Comparison of ENCODE assay signal across 18 cellular contexts in the genomic region with DNA sequence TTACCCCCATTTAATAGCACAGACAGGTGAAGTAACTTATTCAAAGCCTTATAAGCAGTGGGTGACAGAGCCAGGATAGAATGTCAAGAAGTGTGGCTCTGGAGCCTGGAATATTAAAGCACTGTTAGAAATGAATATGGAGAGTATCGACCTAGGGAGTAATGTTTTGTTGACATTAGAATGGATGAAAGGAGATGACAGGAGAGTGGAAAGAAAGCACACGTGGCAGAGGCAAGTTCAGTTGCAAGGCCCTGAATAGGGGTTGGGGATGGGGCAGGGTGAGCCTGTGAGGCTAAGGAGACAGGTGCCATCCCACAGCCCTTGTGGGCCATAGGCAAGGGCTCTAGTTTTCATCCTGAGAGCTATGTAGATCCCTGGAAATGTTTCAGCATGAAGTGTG.
"Had no signal": no experiment of that assay in that cellular context is flagged by ENCODE, and none has a peak within 500 bp of the region (broad histone marks: within the 10 kb centered on the region; RNA-seq: fewer than 3 reads in every experiment).

No MANE protein-coding gene starts in this region.

- H3K27ac Mint-ChIP-seq: naive thymus-derived CD8-positive, alpha-beta T cell had no signal

- ATAC-seq: gastroesophageal sphincter; left lobe of liver; mucosa of descending colon; naive thymus-derived CD8-positive, alpha-beta T cell; right cardiac atrium had no signal

- DNase-seq: dermis blood vessel endothelial cell; esophagus squamous epithelium; foreskin fibroblast; glutamatergic neuron; islet precursor cell; mammary epithelial cell; mucosa of descending colon; naive thymus-derived CD8-positive, alpha-beta T cell; right cardiac atrium; small intestine; stimulated activated CD4-positive, alpha-beta T cell treated with anti-CD3 and anti-CD28 coated beads, Interleukin-12 subunit alpha, Interleukin-12 subunit beta, amount 100 ng/mL, for 4 hours; stimulated activated naive CD4-positive, alpha-beta T cell treated with Interleukin-2 at 50 U/mL for 16 hours; tibial artery; upper lobe of left lung; uterus had no signal

- H3K9me3 Mint-ChIP-seq: naive thymus-derived CD8-positive, alpha-beta T cell; neural crest cell had no signal

- H3K9me3 ChIP-seq: esophagus squamous epithelium, gastroesophageal sphincter, mucosa of descending colon, tibial artery, upper lobe of left lung, uterus had no signal

- H3K4me1 ChIP-seq: esophagus squamous epithelium, gastroesophageal sphincter, tibial artery, upper lobe of left lung, uterus had no signal

- H3K27me3 ChIP-seq: tibial artery, upper lobe of left lung, uterus had no signal

- H3K27ac ChIP-seq: esophagus squamous epithelium, gastroesophageal sphincter, tibial artery, upper lobe of left lung, uterus had no signal

- H3K36me3 Mint-ChIP-seq: naive thymus-derived CD8-positive, alpha-beta T cell had no signal

- H3K4me1 Mint-ChIP-seq: neural crest cell had no signal

- H3K4me3 Mint-ChIP-seq: naive thymus-derived CD8-positive, alpha-beta T cell; neural crest cell had no signal
